In genomic region chr6:126944512-126944911, GRCh38 we compare ENCODE assay signal across 19 cellular contexts.
"Had no signal": no experiment of that assay in that cellular context is flagged by ENCODE, and none has a peak within 500 bp of the region (broad histone marks: within the 10 kb centered on the region; RNA-seq: fewer than 3 reads in every experiment).

No MANE protein-coding gene starts in this region.

- H3K36me3 Mint-ChIP-seq: activated naive CD4-positive, alpha-beta T cell treated with anti-CD3 and anti-CD28 coated beads, Interleukin-2, amount 10 ng/mL, durations not matched to agents 7 days and 5 days had no signal

- DNase-seq: activated CD4-positive, alpha-beta T cell treated with anti-CD3 and anti-CD28 coated beads for 48 hours; activated CD4-positive, CD25-positive, alpha-beta regulatory T cell; activated CD8-positive, alpha-beta T cell treated with anti-CD3 and anti-CD28 coated beads for 36 hours; activated naive CD4-positive, alpha-beta T cell treated with anti-CD3 and anti-CD28 coated beads, Interleukin-2, amount 10 ng/mL, durations not matched to agents 7 days and 5 days; activated naive CD8-positive, alpha-beta T cell treated with anti-CD3 and anti-CD28 coated beads, Interleukin-2, amount 50 U/mL, for 24 hours; activated T-cell treated with anti-CD3 and anti-CD28 coated beads, Interleukin-2, amount 50 U/mL, for 1 hour; gastrocnemius medialis; head of caudate nucleus; kidney; left lung; stimulated activated CD4-positive, alpha-beta T cell treated with anti-CD3 and anti-CD28 coated beads, Interleukin-2, amount 100 ng/mL, for 24 hours; stimulated activated naive CD4-positive, alpha-beta T cell treated with Interleukin-2 at 50 U/mL for 16 hours had no signal

- H3K4me1 ChIP-seq: ascending aorta, left lung, prostate gland, right atrium auricular region had no signal

- H3K36me3 ChIP-seq: ascending aorta, gastrocnemius medialis, left lung, prostate gland, right atrium auricular region, tibial nerve, vagina had no signal

- H3K4me1 Mint-ChIP-seq: activated naive CD4-positive, alpha-beta T cell treated with anti-CD3 and anti-CD28 coated beads, Interleukin-2, amount 10 ng/mL, durations not matched to agents 7 days and 5 days; activated naive CD8-positive, alpha-beta T cell treated with anti-CD3 and anti-CD28 coated beads, Interleukin-2, amount 50 U/mL, for 24 hours; neural crest cell had no signal

- H3K4me3 Mint-ChIP-seq: activated CD8-positive, alpha-beta T cell treated with anti-CD3 and anti-CD28 coated beads for 36 hours; activated naive CD4-positive, alpha-beta T cell treated with anti-CD3 and anti-CD28 coated beads, Interleukin-2, amount 10 ng/mL, durations not matched to agents 7 days and 5 days; activated naive CD8-positive, alpha-beta T cell treated with anti-CD3 and anti-CD28 coated beads, Interleukin-2, amount 50 U/mL, for 24 hours; neural crest cell had no signal

- H3K9me3 Mint-ChIP-seq: activated CD8-positive, alpha-beta T cell treated with anti-CD3 and anti-CD28 coated beads for 36 hours; activated naive CD4-positive, alpha-beta T cell treated with anti-CD3 and anti-CD28 coated beads, Interleukin-2, amount 10 ng/mL, durations not matched to agents 7 days and 5 days; activated naive CD8-positive, alpha-beta T cell treated with anti-CD3 and anti-CD28 coated beads, Interleukin-2, amount 50 U/mL, for 24 hours; neural crest cell had no signal

- H3K27ac Mint-ChIP-seq: activated CD8-positive, alpha-beta T cell treated with anti-CD3 and anti-CD28 coated beads for 36 hours; activated naive CD4-positive, alpha-beta T cell treated with anti-CD3 and anti-CD28 coated beads, Interleukin-2, amount 10 ng/mL, durations not matched to agents 7 days and 5 days; activated naive CD8-positive, alpha-beta T cell treated with anti-CD3 and anti-CD28 coated beads, Interleukin-2, amount 50 U/mL, for 24 hours had no signal

- H3K4me3 ChIP-seq: ascending aorta, coronary artery, left lung, prostate gland, right atrium auricular region, tibial nerve, vagina had no signal

- H3K27me3 Mint-ChIP-seq: activated CD8-positive, alpha-beta T cell treated with anti-CD3 and anti-CD28 coated beads for 36 hours; activated naive CD4-positive, alpha-beta T cell treated with anti-CD3 and anti-CD28 coated beads, Interleukin-2, amount 10 ng/mL, durations not matched to agents 7 days and 5 days; activated naive CD8-positive, alpha-beta T cell treated with anti-CD3 and anti-CD28 coated beads, Interleukin-2, amount 50 U/mL, for 24 hours had no signal

- ATAC-seq: activated CD8-positive, alpha-beta T cell treated with anti-CD3 and anti-CD28 coated beads for 36 hours; activated naive CD8-positive, alpha-beta T cell treated with anti-CD3 and anti-CD28 coated beads, Interleukin-2, amount 50 U/mL, for 24 hours; left lung had no signal

- H3K9me3 ChIP-seq: ascending aorta, gastrocnemius medialis, left lung, prostate gland, right atrium auricular region, tibial nerve, vagina had no signal

- H3K27ac ChIP-seq: ascending aorta, left lung, prostate gland, right atrium auricular region, vagina had no signal

- H3K27me3 ChIP-seq: ascending aorta, gastrocnemius medialis, left lung, right atrium auricular region, tibial nerve, vagina had no signal
